In genomic region chr14:28766505-28767238, GRCh38 we compare ENCODE assay signal across 9 cellular contexts. TPM values are rescaled to one million over a fixed set of nuclear protein-coding genes. Genes with fewer than 3 reads are reported as not detected.
A peak's percentile ranks its signal among the peaks of the same experiment; 100 is the strongest.
DNase-seq lines count a peak whose midpoint lies in the region; ATAC-seq and TF ChIP-seq lines count a peak whose summit lies in the region.
"Had no signal": no experiment of that assay in that cellular context is flagged by ENCODE, and none has a peak within 500 bp of the region (broad histone marks: within the 10 kb centered on the region; RNA-seq: fewer than 3 reads in every experiment).

Gene FOXG1, plus strand, starts transcription at chr14:28766787. Its CDS starts 493 bp downstream, at chr14:28767280.

- H3K27ac ChIP-seq in brain microvascular endothelial cell: no peak within 1 kb of the TSS

- H3K27me3 Mint-ChIP-seq in activated CD8-positive, alpha-beta memory T cell treated with anti-CD3 and anti-CD28 coated beads, Interleukin-2, amount 10 ng/mL, durations not matched to agents 7 days and 5 days: peaks cover 51% of the 10 kb centered on the region
- peaks cover 54 to 69% of the 10 kb centered on the region in 2 donors for H3K27me3 Mint-ChIP-seq in natural killer cell (ENCODE audit: low read depth in 2 of 2)

- H3K36me3 ChIP-seq in brain microvascular endothelial cell (replicated peaks): no peaks in the 10 kb centered on the region

- in situ Hi-C loops in brain microvascular endothelial cell (cut with HindIII; ENCODE audit: low pct_ligation_motif_present, low sequenced_read_pairs): loop anchor here (25.0 kb wide), 1 partner anchor 771 kb away; no protein-coding TSS in a partner anchor

- H3K9me3 Mint-ChIP-seq in activated CD8-positive, alpha-beta memory T cell treated with anti-CD3 and anti-CD28 coated beads, Interleukin-2, amount 10 ng/mL, durations not matched to agents 7 days and 5 days (ENCODE audit: low read depth): peaks cover 3% of the 10 kb centered on the region
- peaks cover 6 to 9% of the 10 kb centered on the region in 2 donors for H3K9me3 Mint-ChIP-seq in natural killer cell

- H3K27me3 ChIP-seq in brain microvascular endothelial cell (replicated peaks): peaks cover 39% of the 10 kb centered on the region

- H3K27ac Mint-ChIP-seq in activated CD8-positive, alpha-beta memory T cell treated with anti-CD3 and anti-CD28 coated beads, Interleukin-2, amount 10 ng/mL, durations not matched to agents 7 days and 5 days: peak within 1 kb of the TSS; percentile 81
- no peak within 1 kb of the TSS for H3K27ac Mint-ChIP-seq in natural killer cell
- H3K27ac Mint-ChIP-seq: CD4-positive, CD25-positive, alpha-beta regulatory T cell had no signal

- intact Hi-C loops in natural killer cell (cut with micrococcal nuclease): no loop called here

- H3K4me3 Mint-ChIP-seq in activated CD8-positive, alpha-beta memory T cell treated with anti-CD3 and anti-CD28 coated beads, Interleukin-2, amount 10 ng/mL, durations not matched to agents 7 days and 5 days: peak within 1 kb of the TSS; percentile 23
- peak within 1 kb of the TSS; percentile 62 for H3K4me3 Mint-ChIP-seq in natural killer cell

- peak within 1 kb of the TSS; percentile 27 for H3K4me3 ChIP-seq in brain microvascular endothelial cell (ENCODE audit: low read depth, low read length)

- no peak for ATAC-seq in activated CD8-positive, alpha-beta memory T cell treated with anti-CD3 and anti-CD28 coated beads, Interleukin-2, amount 10 ng/mL, durations not matched to agents 7 days and 5 days
- ATAC-seq in natural killer cell: no peak

- DNase-seq in activated CD8-positive, alpha-beta memory T cell treated with anti-CD3 and anti-CD28 coated beads, Interleukin-2, amount 10 ng/mL, durations not matched to agents 7 days and 5 days: no peak
- no peak for DNase-seq in activated CD8-positive, alpha-beta memory T cell treated with anti-CD3 and anti-CD28 coated beads for 24 hours
- peak; percentile 99 for DNase-seq in NCI-H2107 (lab: John Stamatoyannopoulos, UW)
- no peak for DNase-seq in brain microvascular endothelial cell
- no peak for DNase-seq in natural killer cell
- DNase-seq in SHP77 treated with DMSO at 0.1 percent for 48 hours (lab: John Stamatoyannopoulos, UW): no peak
- DNase-seq in OCI-M2 (lab: John Stamatoyannopoulos, UW; ENCODE audit: unreplicated experiment): no peak
- DNase-seq in KG1 (lab: John Stamatoyannopoulos, UW): no peak
- DNase-seq: CD4-positive, CD25-positive, alpha-beta regulatory T cell had no signal

- no peak for TF ChIP-seq CTCF in brain microvascular endothelial cell (IDR thresholded peaks at IDR 0.05; ENCODE audit: low read depth, low read length, missing control alignments)
- no peak for TF ChIP-seq CTCF in natural killer cell (IDR thresholded peaks at IDR 0.05)

- CTCF ChIA-PET in activated CD8-positive, alpha-beta memory T cell treated with anti-CD3 and anti-CD28 coated beads, Interleukin-2, amount 10 ng/mL, durations not matched to agents 7 days and 5 days (lab: Charles Lee): interaction anchor here (0.9 kb wide), 1 partner anchor 10 kb away, joined by 4 read pairs; no protein-coding TSS in a partner anchor

- H3K36me3 Mint-ChIP-seq in activated CD8-positive, alpha-beta memory T cell treated with anti-CD3 and anti-CD28 coated beads, Interleukin-2, amount 10 ng/mL, durations not matched to agents 7 days and 5 days: peaks cover 14% of the 10 kb centered on the region
- peaks cover 39% of the 10 kb centered on the region for H3K36me3 Mint-ChIP-seq in natural killer cell
- H3K36me3 Mint-ChIP-seq: CD4-positive, CD25-positive, alpha-beta regulatory T cell had no signal

- H3K4me1 Mint-ChIP-seq in activated CD8-positive, alpha-beta memory T cell treated with anti-CD3 and anti-CD28 coated beads, Interleukin-2, amount 10 ng/mL, durations not matched to agents 7 days and 5 days: peaks cover 3% of the 10 kb centered on the region
- H3K4me1 Mint-ChIP-seq in natural killer cell: peaks cover 5 to 8% of the 10 kb centered on the region in 2 donors

RNA-seq across cellular contexts. Expression of gene FOXG1, which starts in this region (rescaled TPM):
- not detected for total RNA-seq in activated CD8-positive, alpha-beta memory T cell treated with anti-CD3 and anti-CD28 coated beads, Interleukin-2, amount 10 ng/mL, durations not matched to agents 7 days and 5 days
- total RNA-seq in natural killer cell: not detected
- total RNA-seq: CD4-positive, CD25-positive, alpha-beta regulatory T cell had no signal
